ENCODE assay signal across 23 cellular contexts in genomic region chr17:82108999-82109480, GRCh38. TPM values are rescaled to one million over a fixed set of nuclear protein-coding genes. Genes with fewer than 3 reads are reported as not detected.
DNase-seq lines count a peak whose midpoint lies in the region; ATAC-seq, FAIRE-seq and TF ChIP-seq lines count a peak whose summit lies in the region.
"Had no signal": no experiment of that assay in that cellular context is flagged by ENCODE, and none has a peak within 500 bp of the region (broad histone marks: within the 10 kb centered on the region; RNA-seq: fewer than 3 reads in every experiment).

No MANE protein-coding gene starts in this region.

- no peaks in the 10 kb centered on the region for H3K23me2 ChIP-seq in H1 (ENCODE audit: low read depth, low read length)

- WGBS in H1 (ENCODE audit: extremely low coverage in 1 of 2, insufficient coverage in 1 of 2, insufficient read length in 1 of 2, insufficient replicate concordance in 2 of 2, low coverage in 1 of 2, low lambda C conversion rate in 2 of 2, missing lambda C conversion rate in 1 of 2), 2 experiments = 94% methylated on average over 13 of the region's 13 CpGs; no CpG with 5 or more reads in 1 of the 2 experiments
- 91% methylated on average over 13 of the region's 13 CpGs for WGBS in prostate gland

- H2BK20ac ChIP-seq in H1 (ENCODE audit: low read length) = no peak overlapping the region

- no peak overlapping the region for H3K14ac ChIP-seq in H1 (ENCODE audit: insufficient read length)

- H3K9me3 ChIP-seq in cardiac muscle cell (ENCODE audit: low read depth) (no peaks in the 10 kb centered on the region), H1 (ENCODE audit: insufficient read depth in 2 of 2, low read depth in 1 of 2, low read length in 1 of 2) (no peaks in the 10 kb centered on the region), prostate gland (no peaks in the 10 kb centered on the region)
- no peaks in the 10 kb centered on the region for H3K9me3 ChIP-seq in CD8-positive, alpha-beta memory T cell (ENCODE audit: low read length)
- H3K9me3 ChIP-seq: colonic mucosa, psoas muscle had no signal

- H2BK120ac ChIP-seq in H1 (replicated peaks; ENCODE audit: low read depth, low read length) = no peak overlapping the region

- FAIRE-seq in H1 (lab: Jason Lieb, UNC) = no peak
- FAIRE-seq: endometrium, GM12892 had no signal

- no peak for ATAC-seq in left ventricle myocardium superior

- peaks cover 17 to 38% (median 31%) of the 10 kb centered on the region in 3 donors for H3K4me1 Mint-ChIP-seq in CD8-positive, alpha-beta memory T cell
- H3K4me1 Mint-ChIP-seq in osteocyte (ENCODE audit: unreplicated experiment) = peaks cover 23% of the 10 kb centered on the region

- TF ChIP-seq RAD21 in H1 (IDR thresholded peaks at IDR 0.05 in 1 of 2, conservative IDR thresholded peaks at IDR 0.05 in 1 of 2; ENCODE audit: low read depth in 2 of 2, low read length in 2 of 2) = no peak

- no peaks in the 10 kb centered on the region for H3K27me3 Mint-ChIP-seq in CD8-positive, alpha-beta memory T cell
- H3K27me3 Mint-ChIP-seq in osteocyte (ENCODE audit: unreplicated experiment) = no peaks in the 10 kb centered on the region

- TF ChIP-seq EP300 in H1 (IDR thresholded peaks at IDR 0.05; ENCODE audit: borderline replicate concordance in 1 of 2, low read depth in 2 of 2, low read length in 2 of 2) = no peak

- H3K4me2 ChIP-seq in H1 (ENCODE audit: insufficient read depth in 1 of 2, low read depth in 2 of 2, low read length in 2 of 2) = no peak overlapping the region

- intact Hi-C loops in left ventricle myocardium superior (cut with micrococcal nuclease) (no loop called here), prostate gland (cut with DNase I) (no loop called here)

- H3K79me2 ChIP-seq in H1 (ENCODE audit: control insufficient read depth in 1 of 2, insufficient read depth in 2 of 2, low read length in 2 of 2) = no peaks in the 10 kb centered on the region

- no peaks in the 10 kb centered on the region for H3K9me3 Mint-ChIP-seq in CD8-positive, alpha-beta memory T cell
- H3K9me3 Mint-ChIP-seq in osteocyte (ENCODE audit: unreplicated experiment) = no peaks in the 10 kb centered on the region
- H3K9me3 Mint-ChIP-seq: HFFc6 had no signal

- H4K5ac ChIP-seq in H1 (ENCODE audit: insufficient read length, low read depth, low read length) = no peak overlapping the region

- no peak for TF ChIP-seq CTCF in cardiac muscle cell (IDR thresholded peaks at IDR 0.05; ENCODE audit: low read depth, low read length)
- no peak for TF ChIP-seq CTCF in H1 (IDR thresholded peaks at IDR 0.05; ENCODE audit: control extremely low read depth in 1 of 3, insufficient read depth in 1 of 3, low read depth in 1 of 3, low read length in 3 of 3)
- TF ChIP-seq CTCF in prostate gland (IDR thresholded peaks at IDR 0.05) = no peak
- TF ChIP-seq CTCF in osteocyte (IDR thresholded peaks at IDR 0.05) = no peak

- H2AFZ ChIP-seq in H1 (ENCODE audit: low read length) = no peak overlapping the region

- H3K18ac ChIP-seq in H1 (ENCODE audit: extremely low read depth, low read length) = no peak overlapping the region

- no peaks in the 10 kb centered on the region for H3K36me3 ChIP-seq in cardiac muscle cell
- no peaks in the 10 kb centered on the region for H3K36me3 ChIP-seq in CD8-positive, alpha-beta memory T cell (ENCODE audit: insufficient read depth, low read length)
- no peaks in the 10 kb centered on the region for H3K36me3 ChIP-seq in H1 (ENCODE audit: control insufficient read depth in 2 of 4, insufficient read depth in 4 of 4, low read length in 3 of 4)
- no peaks in the 10 kb centered on the region for H3K36me3 ChIP-seq in prostate gland
- H3K36me3 ChIP-seq: colonic mucosa had no signal

- H3K27ac ChIP-seq in cardiac muscle cell (peak overlapping the region; percentile 47), H1 (ENCODE audit: low read depth, low read length) (no peak overlapping the region), prostate gland (peak overlapping the region; percentile 98 to 99)
- no peak overlapping the region for H3K27ac ChIP-seq in CD8-positive, alpha-beta memory T cell (ENCODE audit: low read depth, low read length)
- H3K27ac ChIP-seq: brain microvascular endothelial cell, colonic mucosa, skin epidermis had no signal

- no peak overlapping the region for H2BK12ac ChIP-seq in H1 (ENCODE audit: low read depth, low read length)

- H3K23ac ChIP-seq in H1 (ENCODE audit: insufficient read length) = no peak overlapping the region

- H3K4ac ChIP-seq in H1 (replicated peaks; ENCODE audit: insufficient read length, low read depth, low read length) = no peak overlapping the region

- TF ChIP-seq POLR2A in H1 (IDR thresholded peaks at IDR 0.05; ENCODE audit: control extremely low read depth in 1 of 2, low read depth in 2 of 2, low read length in 2 of 2) = no peak
- no peak for TF ChIP-seq POLR2A in prostate gland (IDR thresholded peaks at IDR 0.05)

- no peak overlapping the region for H3K4me3 Mint-ChIP-seq in CD8-positive, alpha-beta memory T cell
- no peak overlapping the region for H3K4me3 Mint-ChIP-seq in osteocyte (ENCODE audit: unreplicated experiment)
- H3K4me3 Mint-ChIP-seq: HFFc6 had no signal

- H2AK5ac ChIP-seq in H1 (ENCODE audit: low read depth, low read length) = no peak overlapping the region

- H2BK5ac ChIP-seq in H1 (ENCODE audit: low read depth, low read length) = no peak overlapping the region

- H3K36me3 Mint-ChIP-seq in CD8-positive, alpha-beta memory T cell = peaks cover 0 to 8% (median 0%) of the 10 kb centered on the region in 3 donors
- H3K36me3 Mint-ChIP-seq in osteocyte (ENCODE audit: unreplicated experiment) = peaks cover 1% of the 10 kb centered on the region

- H4K91ac ChIP-seq in H1 (replicated peaks; ENCODE audit: insufficient read length, low read length) = no peak overlapping the region

- DNase-seq in cardiac muscle cell (ENCODE audit: low read depth in 1 of 2, low spot score in 1 of 2) = no peak
- DNase-seq in left ventricle myocardium superior = no peak
- DNase-seq in CD8-positive, alpha-beta memory T cell = no peak
- no peak for DNase-seq in H1 (ENCODE audit: low read depth in 1 of 2, low spot score in 2 of 2)
- DNase-seq in prostate gland (ENCODE audit: low spot score) = no peak
- no peak for DNase-seq in osteocyte (ENCODE audit: extremely low spot score, unreplicated experiment)
- DNase-seq in activated T-cell treated with anti-CD3 and anti-CD28 coated beads for 4 hours = no peak
- DNase-seq in NCI-H2196 (lab: John Stamatoyannopoulos, UW; ENCODE audit: unreplicated experiment) = no peak
- DNase-seq: activated CD4-positive, alpha-beta T cell treated with anti-CD3 and anti-CD28 coated beads, Interleukin-2, amount 50 U/mL, for 1 hour; activated effector memory CD4-positive, alpha-beta T cell treated with Interleukin-2 at 50 U/mL for 16 hours; brain microvascular endothelial cell; colonic mucosa; DMS79 treated with DMSO at 0.1 percent for 48 hours; HFFc6; mesenchymal stem cell; NCI-H1694; NCI-H2171; NCI-H526 treated with DMSO at 0.1 percent for 48 hours; psoas muscle; stimulated activated CD4-positive, alpha-beta T cell treated with anti-CD3 and anti-CD28 coated beads, Interleukin-1b, Interleukin-23, amount 100 ng/mL, for 48 hours had no signal

- H4K20me1 ChIP-seq in H1 (replicated peaks in 1 of 2; ENCODE audit: control insufficient read depth in 1 of 2, insufficient read depth in 2 of 2, low read length in 2 of 2) = peaks cover 0 to 3% of the 10 kb centered on the region in 2 experiments

- no peak overlapping the region for H3K56ac ChIP-seq in H1 (replicated peaks; ENCODE audit: insufficient read length, low read depth, low read length)

- H3K27me3 ChIP-seq in cardiac muscle cell = no peaks in the 10 kb centered on the region
- no peaks in the 10 kb centered on the region for H3K27me3 ChIP-seq in CD8-positive, alpha-beta memory T cell (ENCODE audit: insufficient read depth, low read length, poor library complexity, severe bottlenecking)
- peaks cover 0 to 4% (median 0%) of the 10 kb centered on the region in 4 experiments; a peak in 2 of 7 replicates for H3K27me3 ChIP-seq in H1 (replicated peaks in 1 of 4; ENCODE audit: control insufficient read depth in 3 of 4, extremely low read depth in 1 of 4, insufficient read depth in 3 of 4, low read length in 3 of 4)
- H3K27me3 ChIP-seq in prostate gland (replicated peaks; ENCODE audit: insufficient read depth) = no peaks in the 10 kb centered on the region
- H3K27me3 ChIP-seq: brain microvascular endothelial cell, colonic mucosa had no signal

- CTCF ChIA-PET in CD8-positive, alpha-beta memory T cell (lab: Charles Lee) = interaction anchor here (1.0 to 1.5 kb wide), 2 partner anchors 79 to 311 kb away, joined by 3 read pairs; no protein-coding TSS in a partner anchor
- CTCF ChIA-PET in H1 (lab: Charles Lee; ENCODE audit: partially characterized antibody) = interaction anchor here (0.6 to 3.5 kb wide), 8 partner anchors 9 to 100 kb away, joined by 3 to 12 read pairs (median 4); no protein-coding TSS in a partner anchor

- H3K79me1 ChIP-seq in H1 (ENCODE audit: low read depth, low read length) = no peaks in the 10 kb centered on the region

- H3K4me3 ChIP-seq in cardiac muscle cell (no peak overlapping the region), H1 (ENCODE audit: extremely low read depth in 1 of 4, insufficient read depth in 2 of 4, low read depth in 3 of 4, low read length in 4 of 4) (no peak overlapping the region), prostate gland (no peak overlapping the region)
- H3K4me3 ChIP-seq in CD8-positive, alpha-beta memory T cell (ENCODE audit: low read length) = no peak overlapping the region
- H3K4me3 ChIP-seq: colonic mucosa, skin epidermis had no signal

- POLR2A ChIA-PET in CD8-positive, alpha-beta memory T cell (lab: Charles Lee) = no interaction called here
- POLR2A ChIA-PET in H1 (lab: Charles Lee; ENCODE audit: partially characterized antibody) = interaction anchor here (0.5 to 2.6 kb wide), 6 partner anchors 8 to 146 kb away, joined by 3 to 11 read pairs (median 4); partner anchors contain the start of gene FASN

- peak overlapping the region in 7 of 8 donors; percentile 35 to 88 (median 48) for H3K27ac Mint-ChIP-seq in CD8-positive, alpha-beta memory T cell
- H3K27ac Mint-ChIP-seq in osteocyte (ENCODE audit: unreplicated experiment) = no peak overlapping the region
- H3K27ac Mint-ChIP-seq: HFFc6 had no signal

- H3K4me1 ChIP-seq in cardiac muscle cell (ENCODE audit: low read depth) (peaks cover 19% of the 10 kb centered on the region), H1 (replicated peaks in 1 of 4; ENCODE audit: control insufficient read depth in 3 of 4, insufficient read depth in 4 of 4, low read length in 3 of 4) (peaks cover 0 to 23% (median 19%) of the 10 kb centered on the region in 4 experiments; a peak in 6 of 7 replicates), prostate gland (replicated peaks) (peaks cover 40% of the 10 kb centered on the region)
- peaks cover 28% of the 10 kb centered on the region for H3K4me1 ChIP-seq in CD8-positive, alpha-beta memory T cell (ENCODE audit: insufficient read depth, low read length)

- H4K8ac ChIP-seq in H1 (ENCODE audit: extremely low read depth, insufficient read depth, low read length) = no peak overlapping the region

- H2BK15ac ChIP-seq in H1 (ENCODE audit: low read length) = no peak overlapping the region

- no peak overlapping the region for H3K9ac ChIP-seq in H1 (replicated peaks in 1 of 4; ENCODE audit: extremely low read depth in 1 of 4, low read depth in 3 of 4, low read length in 3 of 4)

RNA-seq across cellular contexts. Expression of gene FASN, which starts 11.0 kb away (rescaled TPM):
- total RNA-seq in cardiac muscle cell = 276 and 279 TPM in 2 replicates
- 61.8 and 85.9 TPM in 2 replicates for polyA plus RNA-seq in cardiac muscle cell
- 17.0 TPM for total RNA-seq in left ventricle myocardium superior
- 100 to 1,000 TPM; 251 to 259 TPM for total RNA-seq in CD8-positive, alpha-beta memory T cell
- 2.7 TPM for polyA plus RNA-seq in CD8-positive, alpha-beta memory T cell
- 559 and 561 TPM in 2 replicates for total RNA-seq in H1 (2021; fragmentation: NEBNext Ultra II Directional; extraction: Animal tissue kit (Norgen Biotek cat#: 25700))
- polyA plus RNA-seq in H1 (2011; rRNA removed) = 143 and 206 TPM in 2 replicates
- 95.7 TPM for polyA plus RNA-seq in H1 (2011; cell fraction: cytosol; rRNA removed)
- 314 TPM for polyA plus RNA-seq in H1 (2011; cell fraction: nucleus; rRNA removed)
- polyA plus RNA-seq in H1 (2012, experiment 1 of 2) = 203 to 428 TPM (median 382 TPM) in 4 replicates
- 299 TPM for polyA plus RNA-seq in H1 (2012, experiment 2 of 2)
- polyA plus RNA-seq in H1 (2013, experiment 1 of 2) = 202 TPM
- polyA plus RNA-seq in H1 (2013, experiment 2 of 2) = 154 TPM
- 112 and 123 TPM in 2 replicates for polyA minus RNA-seq in H1 (2011; rRNA and poly(A)+ RNA removed)
- 386 TPM for polyA minus RNA-seq in H1 (2011; cell fraction: cytosol; rRNA and poly(A)+ RNA removed)
- 183 TPM for polyA minus RNA-seq in H1 (2011; cell fraction: nucleus; rRNA and poly(A)+ RNA removed)
- 100 to 1,000 TPM; 192 to 388 TPM for total RNA-seq in prostate gland
- 134 and 136 TPM in 2 replicates for total RNA-seq in osteocyte

RNA-seq across cellular contexts. Expression of gene DUS1L, which starts 43.4 kb away (rescaled TPM):
- total RNA-seq in cardiac muscle cell (109 and 184 TPM in 2 replicates), left ventricle myocardium superior (67.7 TPM), prostate gland (100 to 1,000 TPM in 1 of 2 donors, 10 to 100 TPM in 1; 95.9 to 119 TPM), osteocyte (69.3 and 73.3 TPM in 2 replicates)
- polyA plus RNA-seq in cardiac muscle cell (183 and 196 TPM in 2 replicates), H1 (2011; rRNA removed) (34.5 and 60.4 TPM in 2 replicates)
- total RNA-seq in CD8-positive, alpha-beta memory T cell = 100 to 1,000 TPM; 206 to 210 TPM
- 142 TPM for polyA plus RNA-seq in CD8-positive, alpha-beta memory T cell
- total RNA-seq in H1 (2021; fragmentation: NEBNext Ultra II Directional; extraction: Animal tissue kit (Norgen Biotek cat#: 25700)) = 68.0 and 69.1 TPM in 2 replicates
- 66.5 TPM for polyA plus RNA-seq in H1 (2011; cell fraction: cytosol; rRNA removed)
- polyA plus RNA-seq in H1 (2011; cell fraction: nucleus; rRNA removed) = 317 TPM
- 43.1 to 60.5 TPM (median 57.0 TPM) in 4 replicates for polyA plus RNA-seq in H1 (2012, experiment 1 of 2)
- 60.6 TPM for polyA plus RNA-seq in H1 (2012, experiment 2 of 2)
- 38.5 TPM for polyA plus RNA-seq in H1 (2013, experiment 1 of 2)
- polyA plus RNA-seq in H1 (2013, experiment 2 of 2) = 36.1 TPM
- polyA minus RNA-seq in H1 (2011; rRNA and poly(A)+ RNA removed) = 19.1 and 24.6 TPM in 2 replicates
- 27.5 TPM for polyA minus RNA-seq in H1 (2011; cell fraction: cytosol; rRNA and poly(A)+ RNA removed)
- 58.5 TPM for polyA minus RNA-seq in H1 (2011; cell fraction: nucleus; rRNA and poly(A)+ RNA removed)

RNA-seq across cellular contexts. Expression of gene GPS1, which starts 57.3 kb away (rescaled TPM):
- total RNA-seq in cardiac muscle cell (231 and 235 TPM in 2 replicates), left ventricle myocardium superior (90.6 TPM), prostate gland (100 to 1,000 TPM; 163 to 182 TPM), osteocyte (100 and 108 TPM in 2 replicates)
- polyA plus RNA-seq in cardiac muscle cell (223 and 257 TPM in 2 replicates), H1 (2011; rRNA removed) (277 and 354 TPM in 2 replicates)
- 100 to 1,000 TPM; 122 to 125 TPM for total RNA-seq in CD8-positive, alpha-beta memory T cell
- polyA plus RNA-seq in CD8-positive, alpha-beta memory T cell = 151 TPM
- 153 and 157 TPM in 2 replicates for total RNA-seq in H1 (2021; fragmentation: NEBNext Ultra II Directional; extraction: Animal tissue kit (Norgen Biotek cat#: 25700))
- 226 TPM for polyA plus RNA-seq in H1 (2011; cell fraction: cytosol; rRNA removed)
- polyA plus RNA-seq in H1 (2011; cell fraction: nucleus; rRNA removed) = 351 TPM
- polyA plus RNA-seq in H1 (2012, experiment 1 of 2) = 127 to 186 TPM (median 168 TPM) in 4 replicates
- 200 TPM for polyA plus RNA-seq in H1 (2012, experiment 2 of 2)
- polyA plus RNA-seq in H1 (2013, experiment 1 of 2) = 99.3 TPM
- polyA plus RNA-seq in H1 (2013, experiment 2 of 2) = 100 TPM
- 137 and 141 TPM in 2 replicates for polyA minus RNA-seq in H1 (2011; rRNA and poly(A)+ RNA removed)
- polyA minus RNA-seq in H1 (2011; cell fraction: cytosol; rRNA and poly(A)+ RNA removed) = 110 TPM
- 96.5 TPM for polyA minus RNA-seq in H1 (2011; cell fraction: nucleus; rRNA and poly(A)+ RNA removed)

RNA-seq across cellular contexts. Expression of gene RFNG, which starts 57.4 kb away (rescaled TPM):
- total RNA-seq in cardiac muscle cell = 94.6 and 104 TPM in 2 replicates
- 91.0 and 98.3 TPM in 2 replicates for polyA plus RNA-seq in cardiac muscle cell
- total RNA-seq in left ventricle myocardium superior = 21.8 TPM
- total RNA-seq in CD8-positive, alpha-beta memory T cell = 10 to 100 TPM; 18.1 to 19.4 TPM
- polyA plus RNA-seq in CD8-positive, alpha-beta memory T cell = 7.3 TPM
- total RNA-seq in H1 (2021; fragmentation: NEBNext Ultra II Directional; extraction: Animal tissue kit (Norgen Biotek cat#: 25700)) = 26.7 and 30.9 TPM in 2 replicates
- 28.4 and 50.3 TPM in 2 replicates for polyA plus RNA-seq in H1 (2011; rRNA removed)
- 25.7 TPM for polyA plus RNA-seq in H1 (2011; cell fraction: cytosol; rRNA removed)
- polyA plus RNA-seq in H1 (2011; cell fraction: nucleus; rRNA removed) = 139 TPM
- polyA plus RNA-seq in H1 (2012, experiment 1 of 2) = 26.1 to 34.2 TPM (median 32.0 TPM) in 4 replicates
- 32.2 TPM for polyA plus RNA-seq in H1 (2012, experiment 2 of 2)
- polyA plus RNA-seq in H1 (2013, experiment 1 of 2) = 26.3 TPM
- polyA plus RNA-seq in H1 (2013, experiment 2 of 2) = 26.6 TPM
- polyA minus RNA-seq in H1 (2011; rRNA and poly(A)+ RNA removed) = 8.3 and 9.7 TPM in 2 replicates
- 15.2 TPM for polyA minus RNA-seq in H1 (2011; cell fraction: cytosol; rRNA and poly(A)+ RNA removed)
- polyA minus RNA-seq in H1 (2011; cell fraction: nucleus; rRNA and poly(A)+ RNA removed) = 23.8 TPM
- 10 to 100 TPM; 48.8 to 92.7 TPM for total RNA-seq in prostate gland
- 37.3 and 41.0 TPM in 2 replicates for total RNA-seq in osteocyte

Comparison
In these comparisons a context has a peak if more than half of its experiments do, and no peak if none do; other contexts are left out.
1. H3K27ac ChIP-seq: peak in cardiac muscle cell (single experiment) and prostate gland (2 of 2); none in CD8-positive, alpha-beta memory T cell (single experiment) and H1 (single experiment).